Comparison of ENCODE assay signal across 13 cellular contexts in the genomic region with DNA sequence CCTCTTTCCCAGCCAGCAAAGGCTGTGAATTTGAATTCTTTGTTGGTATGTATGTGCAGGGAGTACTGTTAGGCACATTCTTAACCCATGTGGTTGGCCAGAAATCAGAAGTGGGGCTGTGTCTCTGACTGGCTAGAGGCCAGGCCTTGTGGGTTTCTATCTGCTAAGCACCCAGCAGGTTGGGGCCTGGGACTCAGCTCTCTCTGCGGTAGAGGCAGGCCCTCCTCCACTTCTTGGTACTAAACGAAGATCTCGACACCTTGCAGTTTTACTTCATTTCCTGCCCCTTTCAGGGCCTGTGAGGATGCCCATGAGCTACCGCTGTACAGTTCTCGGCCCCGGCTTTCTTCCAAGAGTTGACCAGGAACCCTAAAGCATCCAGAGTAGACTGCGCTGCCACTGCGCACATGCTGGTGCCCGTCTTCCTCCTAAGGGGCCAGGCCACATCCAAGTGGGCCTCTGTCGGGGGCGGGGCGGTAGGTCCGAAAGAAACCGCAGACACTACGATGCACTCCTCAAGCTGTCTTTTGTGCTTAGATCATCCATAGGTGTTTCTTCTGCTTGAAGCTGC. TPM values are rescaled to one million over a fixed set of nuclear protein-coding genes. Genes with fewer than 3 reads are reported as not detected.
DNase-seq lines count a peak whose midpoint lies in the region; ATAC-seq, FAIRE-seq and TF ChIP-seq lines count a peak whose summit lies in the region.
"Had no signal": no experiment of that assay in that cellular context is flagged by ENCODE, and none has a peak within 500 bp of the region (broad histone marks: within the 10 kb centered on the region; RNA-seq: fewer than 3 reads in every experiment).

No MANE protein-coding gene starts in this region.

- ATAC-seq in stimulated activated naive B cell treated with anti-CD40 and anti-IgM and Interleukin-4, amounts not matched to agents 10 μg/mL and 1 μg/mL and 100 μg/mL, for 72 hours (replicated peaks) = no peak

- dilution Hi-C loops in endothelial cell of umbilical vein (cut with MboI; ENCODE audit: extremely low pct_ligation_motif_present, low sequenced_read_pairs) = no loop called here

- DNase-seq in GM10248 (ENCODE audit: extremely low spot score) = peak; percentile 19
- DNase-seq in MV-4-11 (lab: John Stamatoyannopoulos, UW) = peak; percentile 6
- DNase-seq in endothelial cell of umbilical vein (ENCODE audit: low read depth, low spot score) = no peak
- DNase-seq in stimulated activated CD4-positive, alpha-beta T cell treated with anti-CD3 and anti-CD28 coated beads, Interleukin-2, amount 100 ng/mL, for 48 hours = no peak
- DNase-seq in HuH-7.5 (ENCODE audit: low spot score) = no peak
- no peak for DNase-seq in NCI-H146 treated with DMSO at 0.1 percent for 48 hours (lab: John Stamatoyannopoulos, UW; ENCODE audit: unreplicated experiment)
- no peak for DNase-seq in stimulated activated naive B cell treated with anti-CD40 and anti-IgM and Interleukin-4, amounts not matched to agents 10 μg/mL and 1 μg/mL and 100 μg/mL, for 72 hours
- DNase-seq: activated naive CD4-positive, alpha-beta T cell treated with Interleukin-2 at 50 U/mL for 16 hours; NCI-H510A treated with DMSO at 0.1 percent for 48 hours had no signal

- no peak overlapping the region for H3K4me2 ChIP-seq in endothelial cell of umbilical vein (ENCODE audit: insufficient read depth, low read length)

- TF ChIP-seq CTCF in GM10248 (IDR thresholded peaks at IDR 0.05; ENCODE audit: control extremely low read depth, extremely low read depth, low read depth, missing control alignments) (no peak), endothelial cell of umbilical vein (IDR thresholded peaks at IDR 0.05; ENCODE audit: extremely low read depth in 1 of 2, insufficient read depth in 1 of 2, low read depth in 1 of 2, low read length in 2 of 2) (no peak)

- H3K27me3 Mint-ChIP-seq in stimulated activated naive B cell treated with anti-CD40 and anti-IgM and Interleukin-4, amounts not matched to agents 10 μg/mL and 1 μg/mL and 100 μg/mL, for 72 hours = no peaks in the 10 kb centered on the region

- H3K27ac ChIP-seq in endothelial cell of umbilical vein (ENCODE audit: insufficient read depth, low read depth, low read length) (no peak overlapping the region), rectal smooth muscle tissue (ENCODE audit: low read depth, low read length) (peak overlapping the region; percentile 54)

- H4K20me1 ChIP-seq in endothelial cell of umbilical vein (replicated peaks; ENCODE audit: control insufficient read depth, extremely low read depth, insufficient read depth, low read length) = no peaks in the 10 kb centered on the region

- H3K4me3 ChIP-seq in endothelial cell of umbilical vein (replicated peaks in 1 of 3; ENCODE audit: insufficient read depth in 1 of 3, low read depth in 1 of 3, low read length in 3 of 3) (no peak overlapping the region), rectal smooth muscle tissue (ENCODE audit: low read length) (no peak overlapping the region)

- no peak for TF ChIP-seq POLR2A in endothelial cell of umbilical vein (IDR thresholded peaks at IDR 0.05; ENCODE audit: low read depth, low read length)

- H3K4me1 ChIP-seq in endothelial cell of umbilical vein (ENCODE audit: control insufficient read depth, extremely low read depth, insufficient read depth, low read length) (no peaks in the 10 kb centered on the region), rectal smooth muscle tissue (ENCODE audit: control insufficient read depth, insufficient read depth, low read length) (peaks cover 34% of the 10 kb centered on the region)

- CTCF ChIA-PET in GM10248 (lab: Yijun Ruan, JAX) (interaction anchor here (1.0 to 1.3 kb wide), 4 partner anchors 8 to 103 kb away, joined by 3 read pairs; no protein-coding TSS in a partner anchor), endothelial cell of umbilical vein (lab: Charles Lee) (interaction anchor here (1.1 to 2.1 kb wide), 3 partner anchors 34 to 151 kb away, joined by 3 to 10 read pairs (median 4); no protein-coding TSS in a partner anchor)

- no peaks in the 10 kb centered on the region for H3K79me2 ChIP-seq in endothelial cell of umbilical vein (ENCODE audit: control insufficient read depth, insufficient read depth, low read length)

- no peaks in the 10 kb centered on the region for H3K9me3 Mint-ChIP-seq in stimulated activated naive B cell treated with anti-CD40 and anti-IgM and Interleukin-4, amounts not matched to agents 10 μg/mL and 1 μg/mL and 100 μg/mL, for 72 hours

- FAIRE-seq in endothelial cell of umbilical vein (lab: Jason Lieb, UNC) = no peak
- FAIRE-seq: frontal cortex, G401.6 had no signal

- H3K36me3 ChIP-seq in endothelial cell of umbilical vein (ENCODE audit: control insufficient read depth in 2 of 2, extremely low read depth in 1 of 2, insufficient read depth in 2 of 2, low read length in 2 of 2) (peaks cover 0 to 27% of the 10 kb centered on the region in 2 experiments), rectal smooth muscle tissue (ENCODE audit: control insufficient read depth, insufficient read depth, low read length) (peaks cover 35% of the 10 kb centered on the region)

- H3K27ac Mint-ChIP-seq in stimulated activated naive B cell treated with anti-CD40 and anti-IgM and Interleukin-4, amounts not matched to agents 10 μg/mL and 1 μg/mL and 100 μg/mL, for 72 hours = no peak overlapping the region

- POLR2A ChIA-PET in GM10248 (lab: Yijun Ruan, JAX) (no interaction called here), endothelial cell of umbilical vein (lab: Charles Lee) (no interaction called here)

- H3K27me3 ChIP-seq in endothelial cell of umbilical vein (ENCODE audit: control insufficient read depth in 2 of 2, insufficient read depth in 2 of 2, low read length in 2 of 2) (no peaks in the 10 kb centered on the region), rectal smooth muscle tissue (ENCODE audit: control insufficient read depth, insufficient read depth, low read length) (no peaks in the 10 kb centered on the region)

- H3K9me1 ChIP-seq in endothelial cell of umbilical vein (replicated peaks; ENCODE audit: control insufficient read depth, extremely low read depth, insufficient read depth, low read length) = no peaks in the 10 kb centered on the region

- intact Hi-C loops in endothelial cell of umbilical vein (cut with micrococcal nuclease) = no loop called here

- no peaks in the 10 kb centered on the region for H3K4me1 Mint-ChIP-seq in stimulated activated naive B cell treated with anti-CD40 and anti-IgM and Interleukin-4, amounts not matched to agents 10 μg/mL and 1 μg/mL and 100 μg/mL, for 72 hours

- no peaks in the 10 kb centered on the region for H3K9me3 ChIP-seq in endothelial cell of umbilical vein (replicated peaks; ENCODE audit: control insufficient read depth, insufficient read depth, low read length)

- H3K4me3 Mint-ChIP-seq in stimulated activated naive B cell treated with anti-CD40 and anti-IgM and Interleukin-4, amounts not matched to agents 10 μg/mL and 1 μg/mL and 100 μg/mL, for 72 hours = no peak overlapping the region

- TSS peak; percentile 33 for BruUV-seq in endothelial cell of umbilical vein (replicated peaks; lab: Mats Ljungman, UMichigan)

- H3K9ac ChIP-seq in endothelial cell of umbilical vein (replicated peaks; ENCODE audit: extremely low read depth, insufficient read depth, low read length) (no peak overlapping the region), rectal smooth muscle tissue (ENCODE audit: low read length) (no peak overlapping the region)

- no peak overlapping the region for H2AFZ ChIP-seq in endothelial cell of umbilical vein (ENCODE audit: low read depth, low read length)

- peaks cover 37 to 48% of the 10 kb centered on the region in 2 donors for H3K36me3 Mint-ChIP-seq in stimulated activated naive B cell treated with anti-CD40 and anti-IgM and Interleukin-4, amounts not matched to agents 10 μg/mL and 1 μg/mL and 100 μg/mL, for 72 hours

TF ChIP-seq in endothelial cell of umbilical vein, 7 proteins besides CTCF, POLR2A, EP300 and RAD21:
- TF ChIP-seq EZH2 (IDR thresholded peaks at IDR 0.05; ENCODE audit: borderline replicate concordance, low read depth, low read length, severe bottlenecking) = no peak
- no peak for TF ChIP-seq POLR2AphosphoS5 (IDR thresholded peaks at IDR 0.05; ENCODE audit: insufficient read depth, low read depth, low read length)
- no peak for TF ChIP-seq MAX (IDR thresholded peaks at IDR 0.05; ENCODE audit: insufficient read depth, insufficient read length)
- TF ChIP-seq FOS (IDR thresholded peaks at IDR 0.05; ENCODE audit: borderline replicate concordance, insufficient read depth, low read length) = no peak
- no peak for TF ChIP-seq GATA2 (IDR thresholded peaks at IDR 0.05; ENCODE audit: insufficient read depth, insufficient read length, low read depth, low read length)
- TF ChIP-seq JUN (IDR thresholded peaks at IDR 0.05; ENCODE audit: borderline replicate concordance, insufficient read depth, insufficient read length, low read depth) = no peak
- no peak for TF ChIP-seq MYC (IDR thresholded peaks at IDR 0.05; ENCODE audit: low read depth, low read length)

RNA-seq across cellular contexts. Expression of gene TCP11, which starts 51.1 kb away (rescaled TPM):
- total RNA-seq in endothelial cell of umbilical vein = not detected in 2 replicates
- polyA plus RNA-seq in endothelial cell of umbilical vein = 0.18 TPM in 2 replicates
- 0.05 and 0.14 TPM in 2 replicates for polyA plus RNA-seq in endothelial cell of umbilical vein (2011; cell fraction: cytosol; rRNA removed)
- 0.14 TPM in 1 of 2 replicates, not detected in the other for polyA plus RNA-seq in endothelial cell of umbilical vein (2011; cell fraction: nucleus; rRNA removed)
- polyA plus RNA-seq in endothelial cell of umbilical vein (2012) = not detected in 2 replicates
- 0.32 TPM in 1 of 2 replicates, not detected in the other for polyA minus RNA-seq in endothelial cell of umbilical vein
- polyA minus RNA-seq in endothelial cell of umbilical vein (2011; cell fraction: cytosol; rRNA and poly(A)+ RNA removed) = not detected
- polyA minus RNA-seq in endothelial cell of umbilical vein (2011; cell fraction: nucleus; rRNA and poly(A)+ RNA removed) = not detected in 2 replicates
- total RNA-seq: T-helper 2 cell treated with Interferon-gamma antibody and Interleukin-4, amounts not matched to agents 100 ng/mL and 5 ng/mL, for 36 hours had no signal

Comparison
In these comparisons a context has a peak if more than half of its experiments do, and no peak if none do; other contexts are left out.
1. DNase-seq: peak in GM10248 (single experiment) and MV-4-11 (single experiment); none in endothelial cell of umbilical vein (single experiment), stimulated activated CD4-positive, alpha-beta T cell treated with anti-CD3 and anti-CD28 coated beads, Interleukin-2, amount 100 ng/mL, for 48 hours (0 of 2), HuH-7.5 (single experiment), NCI-H146 treated with DMSO at 0.1 percent for 48 hours (single experiment) and stimulated activated naive B cell treated with anti-CD40 and anti-IgM and Interleukin-4, amounts not matched to agents 10 μg/mL and 1 μg/mL and 100 μg/mL, for 72 hours (single experiment).